Comparison of ENCODE assay signal across 8 cellular contexts in the genomic region with DNA sequence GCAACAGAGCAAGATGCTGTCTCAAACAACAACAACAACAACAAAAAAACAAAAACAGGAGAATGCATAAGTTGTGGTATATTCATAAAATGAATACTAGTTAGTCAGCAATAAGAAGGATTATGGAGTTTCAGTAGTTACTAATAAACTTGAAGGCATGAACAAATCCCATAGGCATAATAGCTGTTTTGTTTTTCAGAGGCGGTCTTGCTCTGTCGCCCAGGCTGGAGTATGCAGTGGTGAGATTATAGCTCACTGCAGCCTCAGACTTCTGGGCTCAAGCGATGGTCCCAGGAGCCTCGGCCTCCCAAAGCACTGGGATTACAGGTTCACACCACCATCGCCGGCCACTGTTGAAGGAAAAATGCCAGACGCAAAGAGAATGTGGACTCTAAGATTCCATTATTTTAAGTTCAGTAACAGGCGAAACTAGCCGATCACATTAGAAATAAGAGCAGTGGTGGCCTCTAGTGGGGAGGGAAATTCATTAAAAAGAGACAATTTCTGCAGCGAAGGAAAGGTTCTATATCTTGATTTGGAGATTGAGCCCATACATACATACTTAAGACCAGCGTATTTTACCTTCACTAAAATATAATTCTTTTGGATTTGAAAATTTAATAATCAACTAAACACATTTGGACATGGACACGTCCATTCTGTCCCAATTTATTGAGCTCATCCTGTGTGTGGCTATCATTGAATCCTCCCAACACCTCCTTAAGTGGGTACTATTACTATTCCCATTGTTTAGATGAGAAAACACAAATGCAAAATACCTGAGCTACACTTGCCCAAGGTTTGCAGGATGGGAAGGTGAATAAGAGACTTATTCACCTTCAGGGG. TPM values are rescaled to one million over a fixed set of nuclear protein-coding genes. Genes with fewer than 3 reads are reported as not detected.
A peak's percentile ranks its signal among the peaks of the same experiment; 100 is the strongest.
DNase-seq lines count a peak whose midpoint lies in the region; ATAC-seq and TF ChIP-seq lines count a peak whose summit lies in the region.

No MANE protein-coding gene starts in this region.

- H3K4me3 Mint-ChIP-seq in activated T-cell treated with anti-CD3 and anti-CD28 coated beads, Interleukin-2, amount 50 U/mL, for 72 hours: peak overlapping the region; percentile 94 to 96
- H3K4me3 Mint-ChIP-seq in natural killer cell: peak overlapping the region; percentile 91

- ATAC-seq in HG02642 (IDR thresholded peaks at IDR 0.05; ENCODE audit: poor library complexity, unreplicated experiment) (peak; percentile 27), natural killer cell (peak; percentile 25 to 40 (median 28)), upper lobe of right lung (peak; percentile 59), HG02763 (IDR thresholded peaks at IDR 0.05; ENCODE audit: unreplicated experiment) (no peak)
- ATAC-seq in activated T-cell treated with anti-CD3 and anti-CD28 coated beads, Interleukin-2, amount 50 U/mL, for 72 hours (replicated peaks in 1 of 2): peak in 1 of 2 donors; percentile 21

- no peaks in the 10 kb centered on the region for H3K27me3 ChIP-seq in upper lobe of right lung

- no peaks in the 10 kb centered on the region for H3K9me3 Mint-ChIP-seq in activated T-cell treated with anti-CD3 and anti-CD28 coated beads, Interleukin-2, amount 50 U/mL, for 72 hours
- H3K9me3 Mint-ChIP-seq in natural killer cell: no peaks in the 10 kb centered on the region

- intact Hi-C loops in natural killer cell (cut with micrococcal nuclease): loop anchor here (1.0 to 2.0 kb wide), 7 partner anchors 28 to 360 kb away; a partner anchor contains a TSS
- intact Hi-C loops in upper lobe of right lung (cut with DNase I): no loop called here

- peak overlapping the region; percentile 16 for H3K4me3 ChIP-seq in fibroblast of mammary gland (ENCODE audit: control insufficient read depth, low read depth, low read length)
- H3K4me3 ChIP-seq in upper lobe of right lung: peak overlapping the region; percentile 62

- no peak overlapping the region for H3K27ac Mint-ChIP-seq in activated T-cell treated with anti-CD3 and anti-CD28 coated beads, Interleukin-2, amount 50 U/mL, for 72 hours
- H3K27ac Mint-ChIP-seq in natural killer cell: peak overlapping the region; percentile 87 to 89

- H3K4me1 ChIP-seq in upper lobe of right lung: peaks cover 6% of the 10 kb centered on the region

- peak; percentile 45 for TF ChIP-seq CTCF in fibroblast of mammary gland (conservative IDR thresholded peaks at IDR 0.05; ENCODE audit: control insufficient read depth, insufficient read depth, low read depth, low read length)
- TF ChIP-seq CTCF in natural killer cell (IDR thresholded peaks at IDR 0.05): peak; percentile 73
- peak; percentile 65 for TF ChIP-seq CTCF in upper lobe of right lung (IDR thresholded peaks at IDR 0.05)

- no peaks in the 10 kb centered on the region for H3K27me3 Mint-ChIP-seq in activated T-cell treated with anti-CD3 and anti-CD28 coated beads, Interleukin-2, amount 50 U/mL, for 72 hours (ENCODE audit: low read depth)
- no peaks in the 10 kb centered on the region for H3K27me3 Mint-ChIP-seq in natural killer cell (ENCODE audit: low read depth in 2 of 2)

- H3K4me1 Mint-ChIP-seq in activated T-cell treated with anti-CD3 and anti-CD28 coated beads, Interleukin-2, amount 50 U/mL, for 72 hours (ENCODE audit: low read depth): peaks cover 21% of the 10 kb centered on the region
- H3K4me1 Mint-ChIP-seq in natural killer cell: peaks cover 6 to 12% of the 10 kb centered on the region in 2 donors

- H3K9me3 ChIP-seq in upper lobe of right lung: no peaks in the 10 kb centered on the region

- H3K36me3 ChIP-seq in upper lobe of right lung: no peaks in the 10 kb centered on the region

- DNase-seq in COR-L47 (lab: John Stamatoyannopoulos, UW): peak; percentile 13
- peak; percentile 50 to 82 for DNase-seq in NOMO-1 (lab: John Stamatoyannopoulos, UW; ENCODE audit: unreplicated experiment in 2 of 2)
- DNase-seq in activated T-cell treated with anti-CD3 and anti-CD28 coated beads, Interleukin-2, amount 50 U/mL, for 72 hours: peak; percentile 37 to 50
- DNase-seq in fibroblast of mammary gland (ENCODE audit: low read depth): peak; percentile 39
- DNase-seq in natural killer cell: no peak
- DNase-seq in upper lobe of right lung: no peak

- H3K27ac ChIP-seq in upper lobe of right lung: peak overlapping the region; percentile 81

- no peaks in the 10 kb centered on the region for H3K36me3 Mint-ChIP-seq in activated T-cell treated with anti-CD3 and anti-CD28 coated beads, Interleukin-2, amount 50 U/mL, for 72 hours (ENCODE audit: insufficient read depth in 2 of 2)
- no peaks in the 10 kb centered on the region for H3K36me3 Mint-ChIP-seq in natural killer cell

RNA-seq across cellular contexts. Expression of a gene that starts 27.4 kb away (rescaled TPM):
- total RNA-seq in activated T-cell treated with anti-CD3 and anti-CD28 coated beads, Interleukin-2, amount 50 U/mL, for 72 hours: 1 to 10 TPM; 6.2 to 8.0 TPM
- 1 to 10 TPM; 3.4 to 5.3 (median 3.9) TPM for total RNA-seq in natural killer cell
- total RNA-seq in upper lobe of right lung: 15.0 TPM

RNA-seq across cellular contexts. Expression of a gene that starts 32.6 kb away (rescaled TPM):
- total RNA-seq in activated T-cell treated with anti-CD3 and anti-CD28 coated beads, Interleukin-2, amount 50 U/mL, for 72 hours: 100 to 1,000 TPM; 138 to 144 TPM
- total RNA-seq in natural killer cell (100 to 1,000 TPM; 156 to 194 (median 179) TPM), upper lobe of right lung (19.8 TPM)

Comparison
In these comparisons a context has a peak if more than half of its experiments do, and no peak if none do; other contexts are left out.
1. DNase-seq: peak in COR-L47 (single experiment), NOMO-1 (2 of 2), activated T-cell treated with anti-CD3 and anti-CD28 coated beads, Interleukin-2, amount 50 U/mL, for 72 hours (2 of 2) and fibroblast of mammary gland (single experiment); none in natural killer cell (single experiment) and upper lobe of right lung (single experiment).
2. Peak in every context shown above with its lines, with median percentiles within 50 percentile points of each other: CTCF ChIP-seq.